9 cellular contexts compared by ENCODE assay signal in genomic region chr10:100006241-100006886, GRCh38. TPM values are rescaled to one million over a fixed set of nuclear protein-coding genes. Genes with fewer than 3 reads are reported as not detected.
A peak's percentile ranks its signal among the peaks of the same experiment; 100 is the strongest.
DNase-seq lines count a peak whose midpoint lies in the region; ATAC-seq and TF ChIP-seq lines count a peak whose summit lies in the region.
"Had no signal": no experiment of that assay in that cellular context is flagged by ENCODE, and none has a peak within 500 bp of the region (broad histone marks: within the 10 kb centered on the region; RNA-seq: fewer than 3 reads in every experiment).

No MANE protein-coding gene starts in this region.

- no peaks in the 10 kb centered on the region for H3K9me2 ChIP-seq in PC-3 (replicated peaks; ENCODE audit: low read length)

- no peaks in the 10 kb centered on the region for H3K36me3 Mint-ChIP-seq in activated CD4-positive, alpha-beta T cell treated with anti-CD3 and anti-CD28 coated beads for 36 hours (ENCODE audit: low read depth)

- no peaks in the 10 kb centered on the region for H3F3A ChIP-seq in PC-3 (ENCODE audit: low read length, unreplicated experiment)

- CTCF ChIA-PET in activated CD4-positive, alpha-beta T cell treated with anti-CD3 and anti-CD28 coated beads for 36 hours (lab: Charles Lee) = interaction anchor here (0.8 to 1.3 kb wide), 10 partner anchors 11 to 274 kb away, joined by 3 to 8 read pairs (median 3); no protein-coding TSS in a partner anchor
- CTCF ChIA-PET in PC-3 (lab: Charles Lee) = interaction anchor here (0.9 to 1.1 kb wide), 2 partner anchors 39 to 161 kb away, joined by 3 to 4 read pairs; no protein-coding TSS in a partner anchor

- H3K27ac Mint-ChIP-seq in activated CD4-positive, alpha-beta T cell treated with anti-CD3 and anti-CD28 coated beads for 36 hours = peak overlapping the region; percentile 53

- H3K27ac ChIP-seq in PC-3 (ENCODE audit: low read length) = peak overlapping the region; percentile 95

- H3K4me1 ChIP-seq in PC-3 (ENCODE audit: insufficient read depth, low read length) = peaks cover 44% of the 10 kb centered on the region

- peaks cover 45% of the 10 kb centered on the region for H3K4me1 Mint-ChIP-seq in activated CD4-positive, alpha-beta T cell treated with anti-CD3 and anti-CD28 coated beads for 36 hours

- peaks cover 69% of the 10 kb centered on the region for H3K79me2 ChIP-seq in PC-3 (ENCODE audit: low read length)

- H3K9me3 Mint-ChIP-seq in activated CD4-positive, alpha-beta T cell treated with anti-CD3 and anti-CD28 coated beads for 36 hours (ENCODE audit: low read depth) = no peaks in the 10 kb centered on the region

- H3K4me3 ChIP-seq in PC-3 (ENCODE audit: low read length) (peak overlapping the region; percentile 51), epithelial cell of proximal tubule (ENCODE audit: low read depth, low read length) (peak overlapping the region; percentile 31)

- H3K9ac ChIP-seq in PC-3 (ENCODE audit: low read length) = peak overlapping the region; percentile 85

- H3K36me3 ChIP-seq in PC-3 (ENCODE audit: low read depth, low read length) = no peaks in the 10 kb centered on the region

- H3K4me2 ChIP-seq in PC-3 (ENCODE audit: low read length) = peak overlapping the region; percentile 90

- H4K20me1 ChIP-seq in PC-3 (ENCODE audit: low read length) = no peaks in the 10 kb centered on the region

- no TSS peak for BruUV-seq in PC-3 (replicated peaks; lab: Mats Ljungman, UMichigan)

- ATAC-seq in activated CD4-positive, alpha-beta T cell treated with anti-CD3 and anti-CD28 coated beads for 36 hours = peak; percentile 73
- ATAC-seq in PC-3 (peak; percentile 61), GM19463 (IDR thresholded peaks at IDR 0.05; ENCODE audit: unreplicated experiment) (no peak)

- no peaks in the 10 kb centered on the region for H3K9me3 ChIP-seq in PC-3 (ENCODE audit: low read length)

- peaks cover 8% of the 10 kb centered on the region for H3K27me3 Mint-ChIP-seq in activated CD4-positive, alpha-beta T cell treated with anti-CD3 and anti-CD28 coated beads for 36 hours

- no peaks in the 10 kb centered on the region for H3K27me3 ChIP-seq in PC-3 (ENCODE audit: low read length)

- POLR2A ChIA-PET in activated CD4-positive, alpha-beta T cell treated with anti-CD3 and anti-CD28 coated beads for 36 hours (lab: Charles Lee) = no interaction called here
- POLR2A ChIA-PET in PC-3 (lab: Charles Lee; ENCODE audit: unreplicated experiment) = interaction anchor here (0.7 kb wide), 2 partner anchors 10 to 19 kb away, joined by 3 to 4 read pairs; no protein-coding TSS in a partner anchor

- H2AFZ ChIP-seq in PC-3 (ENCODE audit: low read length) = no peak overlapping the region

- no peak for TF ChIP-seq CTCF in PC-3 (conservative IDR thresholded peaks at IDR 0.05; ENCODE audit: low read depth, low read length)
- no peak for TF ChIP-seq CTCF in epithelial cell of proximal tubule (conservative IDR thresholded peaks at IDR 0.05; ENCODE audit: low read depth, low read length)

- DNase-seq in activated CD4-positive, alpha-beta T cell treated with anti-CD3 and anti-CD28 coated beads for 36 hours = peak; percentile 26
- DNase-seq in activated CD4-positive, alpha-beta T cell treated with anti-CD3 and anti-CD28 coated beads, Interleukin-2, amount 50 U/mL, for 4 hours = no peak
- DNase-seq in PC-3 (peak; percentile 91), epithelial cell of proximal tubule (ENCODE audit: low read depth) (peak; percentile 85), renal cortical epithelial cell (ENCODE audit: low read depth) (peak; percentile 94)
- no peak for DNase-seq in activated effector memory CD4-positive, alpha-beta T cell treated with anti-CD3 and anti-CD28 coated beads, Interleukin-2, amount 50 U/mL, for 16 hours
- no peak for DNase-seq in activated naive CD4-positive, alpha-beta T cell treated with Interleukin-2 at 50 U/mL for 16 hours
- DNase-seq: DND-41 had no signal

- H3K4me3 Mint-ChIP-seq in activated CD4-positive, alpha-beta T cell treated with anti-CD3 and anti-CD28 coated beads for 36 hours = no peak overlapping the region

- intact Hi-C loops in activated CD4-positive, alpha-beta T cell treated with anti-CD3 and anti-CD28 coated beads for 36 hours (cut with DNase I, micrococcal nuclease) = loop anchor here (2.0 to 5.0 kb wide), 4 partner anchors 142 to 384 kb away; partner anchors contain the start of genes COX15 (in 1 of the 2), CUTC (in 1 of the 2) and SLC25A28 (in 1 of the 2)
- intact Hi-C loops in PC-3 (cut with micrococcal nuclease) = loop anchor here (5.0 kb wide), 1 partner anchor 39 kb away; no protein-coding TSS in a partner anchor

RNA-seq across cellular contexts. Expression of gene DNMBP, which starts 3.4 kb away (rescaled TPM):
- 1 to 10 TPM; 1.9 to 2.4 TPM for total RNA-seq in activated CD4-positive, alpha-beta T cell treated with anti-CD3 and anti-CD28 coated beads for 36 hours
- total RNA-seq in PC-3 (2014; rRNA removed) = 6.2 and 8.1 TPM in 2 replicates
- total RNA-seq in epithelial cell of proximal tubule = 17.2 and 20.5 TPM in 2 replicates
- total RNA-seq in renal cortical epithelial cell = 13.4 and 21.2 TPM in 2 replicates

Comparison
In these comparisons a context has a peak if more than half of its experiments do, and no peak if none do; other contexts are left out.
1. DNase-seq: peak in activated CD4-positive, alpha-beta T cell treated with anti-CD3 and anti-CD28 coated beads for 36 hours (single experiment), PC-3 (single experiment), epithelial cell of proximal tubule (single experiment) and renal cortical epithelial cell (single experiment); none in activated CD4-positive, alpha-beta T cell treated with anti-CD3 and anti-CD28 coated beads, Interleukin-2, amount 50 U/mL, for 4 hours (0 of 2), activated effector memory CD4-positive, alpha-beta T cell treated with anti-CD3 and anti-CD28 coated beads, Interleukin-2, amount 50 U/mL, for 16 hours (single experiment) and activated naive CD4-positive, alpha-beta T cell treated with Interleukin-2 at 50 U/mL for 16 hours (single experiment).